27 cellular contexts compared by ENCODE assay signal in the genomic region with DNA sequence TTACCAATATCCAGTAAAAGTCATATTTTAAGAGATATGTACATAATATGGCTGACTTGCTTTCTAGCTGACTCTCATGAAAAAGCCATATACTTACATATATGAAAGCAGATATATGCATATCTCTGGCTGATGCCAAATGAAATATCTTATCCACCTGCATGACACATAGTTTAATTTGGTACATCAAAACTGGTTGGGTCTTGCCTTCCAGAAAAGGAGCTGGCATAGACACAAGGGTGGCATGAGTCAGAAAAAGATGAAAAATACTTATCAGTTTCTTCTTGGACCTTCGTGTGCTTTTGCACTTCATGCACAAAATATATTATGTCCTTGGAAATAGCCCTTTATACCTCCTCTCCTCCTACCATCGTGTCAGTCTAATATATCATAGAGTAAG. TPM values are rescaled to one million over a fixed set of nuclear protein-coding genes. Genes with fewer than 3 reads are reported as not detected.
DNase-seq lines count a peak whose midpoint lies in the region; ATAC-seq, FAIRE-seq and TF ChIP-seq lines count a peak whose summit lies in the region.
"Had no signal": no experiment of that assay in that cellular context is flagged by ENCODE, and none has a peak within 500 bp of the region (broad histone marks: within the 10 kb centered on the region; RNA-seq: fewer than 3 reads in every experiment).

No MANE protein-coding gene starts in this region.

- H3K4me3 Mint-ChIP-seq in MCF 10A (ENCODE audit: unreplicated experiment) = no peak overlapping the region
- H3K4me3 Mint-ChIP-seq: B cell; CD14-positive monocyte; CD4-positive, alpha-beta T cell; CD8-positive, alpha-beta memory T cell had no signal

- H3K36me3 ChIP-seq in breast epithelium (no peaks in the 10 kb centered on the region), bronchial epithelial cell (ENCODE audit: control insufficient read depth, insufficient read depth, low read length) (no peaks in the 10 kb centered on the region)
- H3K36me3 ChIP-seq: BLaER1 had no signal

- H3K4me1 ChIP-seq in breast epithelium = no peaks in the 10 kb centered on the region
- no peaks in the 10 kb centered on the region for H3K4me1 ChIP-seq in foreskin keratinocyte
- H3K4me1 ChIP-seq: BLaER1 had no signal

- intact Hi-C loops in MCF 10A (cut with micrococcal nuclease) = no loop called here
- intact Hi-C loops in breast epithelium (cut with DNase I; ENCODE audit: low total_unique reads) = no loop called here

- peaks cover 5% of the 10 kb centered on the region for H3K4me1 Mint-ChIP-seq in MCF 10A (ENCODE audit: insufficient read depth, unreplicated experiment)
- H3K4me1 Mint-ChIP-seq: B cell; CD14-positive monocyte; CD8-positive, alpha-beta memory T cell had no signal

- TF ChIP-seq POLR2A in breast epithelium (IDR thresholded peaks at IDR 0.05) = no peak
- TF ChIP-seq POLR2A in GM12891 (IDR thresholded peaks at IDR 0.05; ENCODE audit: low read depth, low read length) = no peak

- no peaks in the 10 kb centered on the region for H3K27me3 Mint-ChIP-seq in MCF 10A (ENCODE audit: insufficient read depth, unreplicated experiment)
- H3K27me3 Mint-ChIP-seq: CD4-positive, alpha-beta T cell had no signal

- POLR2A ChIA-PET in MCF 10A (lab: Yijun Ruan, JAX) = interaction anchor here (0.8 to 1.4 kb wide), 3 partner anchors 9 to 34 kb away, joined by 4 to 5 read pairs (median 5); partner anchors contain the start of genes ARFIP1 and TIGD4

- ATAC-seq in foreskin keratinocyte = peak; percentile 87
- ATAC-seq: GM12878 had no signal

- H3K9me3 ChIP-seq in breast epithelium = peaks cover 0 to 12% of the 10 kb centered on the region in 2 donors

- DNase-seq in MCF 10A (ENCODE audit: unreplicated experiment) = peak; percentile 20
- no peak for DNase-seq in breast epithelium (ENCODE audit: low spot score in 2 of 2)
- peak; percentile 82 for DNase-seq in bronchial epithelial cell (ENCODE audit: low read depth)
- DNase-seq in foreskin keratinocyte = peak; percentile 26 to 67
- DNase-seq in activated T-cell treated with anti-CD3 and anti-CD28 coated beads, Interleukin-2, amount 50 U/mL, for 1 hour = no peak
- DNase-seq in activated CD8-positive, alpha-beta memory T cell treated with anti-CD3 and anti-CD28 coated beads, Interleukin-2, amount 50 U/mL, for 4 hours = no peak
- no peak for DNase-seq in GM12891 (ENCODE audit: insufficient read length, low spot score)
- DNase-seq in NCI-H345 (lab: John Stamatoyannopoulos, UW) = no peak
- DNase-seq: CD4-positive, alpha-beta T cell; CD8-positive, alpha-beta memory T cell; DMS 273 treated with DMSO at 0.1 percent for 48 hours; DMS79; EL; GDM1; GM23248; H7; HCEC 1CT had no signal

- H3K27me3 ChIP-seq in breast epithelium = no peaks in the 10 kb centered on the region
- H3K27me3 ChIP-seq in bronchial epithelial cell (ENCODE audit: control insufficient read depth, insufficient read depth, low read length) = no peaks in the 10 kb centered on the region
- no peaks in the 10 kb centered on the region for H3K27me3 ChIP-seq in foreskin keratinocyte
- H3K27me3 ChIP-seq: BLaER1 had no signal

- CTCF ChIA-PET in MCF 10A (lab: Yijun Ruan, JAX) = interaction anchor here (0.9 kb wide), 2 partner anchors 9 to 246 kb away, joined by 3 read pairs; no protein-coding TSS in a partner anchor

- no peak overlapping the region for H3K27ac Mint-ChIP-seq in MCF 10A (ENCODE audit: low read depth, unreplicated experiment)
- H3K27ac Mint-ChIP-seq: B cell; CD14-positive monocyte; CD4-positive, alpha-beta T cell; CD8-positive, alpha-beta memory T cell had no signal

- H3K4me3 ChIP-seq in breast epithelium (no peak overlapping the region), bronchial epithelial cell (ENCODE audit: low read depth, low read length) (no peak overlapping the region)
- H3K4me3 ChIP-seq: BLaER1, GM12878, GM23248 had no signal

- no peaks in the 10 kb centered on the region for H3K9me3 Mint-ChIP-seq in MCF 10A (ENCODE audit: unreplicated experiment)
- H3K9me3 Mint-ChIP-seq: CD4-positive, alpha-beta T cell; CD8-positive, alpha-beta memory T cell had no signal

- FAIRE-seq in bronchial epithelial cell (lab: Jason Lieb, UNC) (no peak), GM12891 (lab: Jason Lieb, UNC) (no peak)
- FAIRE-seq: A204.1, D721Med, GM12878, GM18507, H1 had no signal

- TF ChIP-seq CTCF in MCF 10A (IDR thresholded peaks at IDR 0.05; ENCODE audit: unreplicated experiment) = no peak
- no peak for TF ChIP-seq CTCF in breast epithelium (IDR thresholded peaks at IDR 0.05)
- TF ChIP-seq CTCF in bronchial epithelial cell (IDR thresholded peaks at IDR 0.05; ENCODE audit: insufficient read depth, low read length, severe bottlenecking) = no peak
- TF ChIP-seq CTCF in foreskin keratinocyte (conservative IDR thresholded peaks at IDR 0.05) = no peak

- H3K36me3 Mint-ChIP-seq in MCF 10A (ENCODE audit: insufficient read depth, unreplicated experiment) = no peaks in the 10 kb centered on the region
- H3K36me3 Mint-ChIP-seq: CD14-positive monocyte; CD8-positive, alpha-beta memory T cell had no signal

- BruUV-seq in MCF 10A (replicated peaks; lab: Mats Ljungman, UMichigan) = no TSS peak

- H3K27ac ChIP-seq in breast epithelium = no peak overlapping the region
- no peak overlapping the region for H3K27ac ChIP-seq in foreskin keratinocyte
- H3K27ac ChIP-seq: 22Rv1, BLaER1, GM23248 had no signal

TF ChIP-seq in GM12891, 5 proteins besides CTCF, POLR2A, EP300 and RAD21:
- TF ChIP-seq TAF1 (IDR thresholded peaks at IDR 0.05; ENCODE audit: low read depth, low read length) (no peak), SPI1 (IDR thresholded peaks at IDR 0.05; ENCODE audit: low read depth, low read length) (no peak), PAX5 (IDR thresholded peaks at IDR 0.05; ENCODE audit: insufficient read depth, low read length, severe bottlenecking) (no peak), POU2F2 (IDR thresholded peaks at IDR 0.05; ENCODE audit: low read depth, low read length) (no peak), POLR2AphosphoS5 (IDR thresholded peaks at IDR 0.05; ENCODE audit: low read depth, low read length) (no peak)

RNA-seq across cellular contexts. Expression of gene TIGD4, which starts 32.1 kb away (rescaled TPM):
- total RNA-seq in MCF 10A (2022) (0.12 and 0.32 TPM in 2 replicates), breast epithelium (1 to 10 TPM in 1 of 3 donors, under 1 TPM in 2; 0.16 to 1.6 (median 0.66) TPM), bronchial epithelial cell (under 0.01 and 0.38 TPM in 2 replicates), foreskin keratinocyte (0.03 and 0.18 TPM in 2 replicates)
- polyA plus RNA-seq in foreskin keratinocyte = 0.02 and 0.07 TPM in 2 replicates
- polyA plus RNA-seq in GM12891 (2012; ENCODE audit: low read depth, missing spikeins) = 0.22 TPM
- polyA plus RNA-seq: AG04450, GM23248 had no signal

RNA-seq across cellular contexts. Expression of gene ARFIP1, which starts 32.3 kb away (rescaled TPM):
- total RNA-seq in MCF 10A (2022) (26.7 and 35.5 TPM in 2 replicates), breast epithelium (10 to 100 TPM; 25.3 to 54.9 (median 39.0) TPM), bronchial epithelial cell (35.8 and 41.7 TPM in 2 replicates), foreskin keratinocyte (28.7 and 32.9 TPM in 2 replicates)
- polyA plus RNA-seq in foreskin keratinocyte = 14.3 and 16.4 TPM in 2 replicates
- polyA plus RNA-seq in GM12891 (2012; ENCODE audit: low read depth, missing spikeins) = 8.5 TPM

Comparison
In these comparisons a context has a peak if more than half of its experiments do, and no peak if none do; other contexts are left out.
1. DNase-seq: peak in MCF 10A (single experiment), bronchial epithelial cell (single experiment) and foreskin keratinocyte (2 of 2); none in breast epithelium (0 of 2), activated T-cell treated with anti-CD3 and anti-CD28 coated beads, Interleukin-2, amount 50 U/mL, for 1 hour (single experiment), activated CD8-positive, alpha-beta memory T cell treated with anti-CD3 and anti-CD28 coated beads, Interleukin-2, amount 50 U/mL, for 4 hours (single experiment), GM12891 (single experiment) and NCI-H345 (single experiment).